In genomic region chrX:85326234-85327059, GRCh38 we compare ENCODE assay signal across 24 cellular contexts. TPM values are rescaled to one million over a fixed set of nuclear protein-coding genes. Genes with fewer than 3 reads are reported as not detected.
DNase-seq lines count a peak whose midpoint lies in the region; ATAC-seq, FAIRE-seq and TF ChIP-seq lines count a peak whose summit lies in the region.
"Had no signal": no experiment of that assay in that cellular context is flagged by ENCODE, and none has a peak within 500 bp of the region (broad histone marks: within the 10 kb centered on the region; RNA-seq: fewer than 3 reads in every experiment).

No MANE protein-coding gene starts in this region.

- H3K4me1 ChIP-seq in heart left ventricle (no peaks in the 10 kb centered on the region), kidney (ENCODE audit: control insufficient read depth in 1 of 2, insufficient read depth in 1 of 2, low read depth in 1 of 2, low read length in 2 of 2) (no peaks in the 10 kb centered on the region)

- DNase-seq in heart left ventricle (peak in 3 of 5 donors; percentile 2 to 16 (median 15)), cardiac septum (ENCODE audit: low spot score) (no peak), kidney (peak; percentile 63), posterior vena cava (ENCODE audit: low spot score) (peak; percentile 77), CD1c-positive myeloid dendritic cell (ENCODE audit: extremely low spot score) (no peak), NCI-H524 (lab: John Stamatoyannopoulos, UW) (no peak)
- DNase-seq: Calu3; CD8-positive, alpha-beta T cell; DMS53; MG63; NCI-H1092 treated with DMSO at 0.1 percent for 48 hours; NCI-H2081; NCI-H2171 treated with DMSO at 0.1 percent for 48 hours; NCI-H446; NCI-H82; OCI-M1; SHP77 treated with DMSO at 0.1 percent for 48 hours had no signal

- H3K4me3 ChIP-seq in heart left ventricle = no peak overlapping the region
- no peak overlapping the region for H3K4me3 ChIP-seq in kidney (ENCODE audit: low read length in 2 of 2)
- H3K4me3 ChIP-seq: GM23338, MG63 had no signal

- H3K27ac ChIP-seq in heart left ventricle = no peak overlapping the region
- H3K27ac ChIP-seq in kidney (ENCODE audit: low read depth in 2 of 2, low read length in 2 of 2) = no peak overlapping the region

- intact Hi-C loops in heart left ventricle (cut with DNase I) (no loop called here), cardiac septum (cut with DNase I) (no loop called here), kidney (cut with DNase I) (no loop called here), posterior vena cava (cut with DNase I) (no loop called here)

- peak in 1 of 4 donors; percentile 45 for ATAC-seq in heart left ventricle
- ATAC-seq in HG03159 (IDR thresholded peaks at IDR 0.05; ENCODE audit: unreplicated experiment) = no peak
- ATAC-seq: CD8-positive, alpha-beta T cell; GM23338 had no signal

- no peak for FAIRE-seq in kidney (lab: Jason Lieb, UNC)
- FAIRE-seq: A204.1, GM12891, GM18507 had no signal

- WGBS in heart left ventricle, 4 donors = 83 to 96% (median 90%) methylated on average over 17 to 29 of the region's 29 CpGs

- no peak overlapping the region for H3K9ac ChIP-seq in kidney (ENCODE audit: low read length in 2 of 2)

- H3K36me3 ChIP-seq in heart left ventricle (no peaks in the 10 kb centered on the region), kidney (ENCODE audit: control insufficient read depth in 1 of 2, insufficient read depth in 2 of 2, low read length in 2 of 2) (no peaks in the 10 kb centered on the region)
- H3K36me3 ChIP-seq: MG63 had no signal

- H3K9me3 ChIP-seq in heart left ventricle = peaks cover 0 to 5% (median 0%) of the 10 kb centered on the region in 12 donors
- no peaks in the 10 kb centered on the region for H3K9me3 ChIP-seq in kidney (ENCODE audit: control insufficient read depth in 1 of 2, low read length in 2 of 2)
- H3K9me3 ChIP-seq: MG63 had no signal

- TF ChIP-seq CTCF in heart left ventricle (IDR thresholded peaks at IDR 0.05) (no peak), kidney (IDR thresholded peaks at IDR 0.05; ENCODE audit: borderline replicate concordance, extremely low read depth, insufficient read depth) (no peak)

- no peak for TF ChIP-seq POLR2A in heart left ventricle (IDR thresholded peaks at IDR 0.05)

- H3K27me3 ChIP-seq in heart left ventricle = no peaks in the 10 kb centered on the region
- H3K27me3 ChIP-seq: MG63 had no signal

RNA-seq across cellular contexts. Expression of gene POF1B, which starts 53.0 kb away (rescaled TPM):
- total RNA-seq in heart left ventricle (1 to 10 TPM; 1.4 to 9.1 (median 5.7) TPM), cardiac septum (3.7 TPM), kidney (13.1 TPM), posterior vena cava (1 to 10 TPM; 1.0 to 1.5 TPM)
- polyA plus RNA-seq in heart left ventricle (1 to 10 TPM in 1 of 2 donors, under 1 TPM in 1; 0.91 to 1.6 TPM), kidney (ENCODE audit: insufficient read depth, low read depth, low replicate concordance) (0.62 TPM)
- total RNA-seq: CD8-positive, alpha-beta T cell; RPMI7951 had no signal
- polyA plus RNA-seq: BJ had no signal

Comparison
In these comparisons a context has a peak if more than half of its experiments do, and no peak if none do; other contexts are left out.
1. DNase-seq: peak in heart left ventricle (3 of 5), kidney (single experiment) and posterior vena cava (single experiment); none in cardiac septum (single experiment), CD1c-positive myeloid dendritic cell (single experiment) and NCI-H524 (0 of 2).